In genomic region chr9:133641861-133642595, GRCh38 we compare ENCODE assay signal across 25 cellular contexts. TPM values are rescaled to one million over a fixed set of nuclear protein-coding genes. Genes with fewer than 3 reads are reported as not detected.
"Had no signal": no experiment of that assay in that cellular context is flagged by ENCODE, and none has a peak within 500 bp of the region (broad histone marks: within the 10 kb centered on the region; RNA-seq: fewer than 3 reads in every experiment).

No MANE protein-coding gene starts in this region.

- H3K4me1 ChIP-seq: Peyer's patch had no signal

- H3K27ac ChIP-seq: PC-9, Peyer's patch had no signal

- H3K4me2 ChIP-seq: PC-9, SK-N-SH had no signal

- H3K27me3 ChIP-seq: MG63, Peyer's patch had no signal

- H3K9me3 ChIP-seq: MG63, Peyer's patch, SK-N-SH had no signal

- DNase-seq: Karpas-422; KG1; MG63; NCI-H1092; NCI-H1105 treated with DMSO at 0.1 percent for 48 hours; NCI-H1417 treated with DMSO at 0.1 percent for 48 hours; NCI-H146; NCI-H2029; NCI-H2081 treated with DMSO at 0.1 percent for 48 hours; NCI-H2171; NCI-H226; NCI-H446; NCI-H510A; NCI-H524 treated with DMSO at 0.1 percent for 48 hours; NCI-H69; NCI-H774; NK-92 treated with Interleukin-12 subunit alpha and Interleukin-12 subunit beta, amount 100 ng/mL, for 24 hours; PC-9; Peyer's patch; SHP77; SK-N-SH had no signal

- H3K36me3 ChIP-seq: MG63, Peyer's patch had no signal

- H2AFZ ChIP-seq: PC-9 had no signal

- H3K4me3 ChIP-seq: MG63, PC-9, Peyer's patch had no signal

- H3K9ac ChIP-seq: SK-N-SH had no signal

RNA-seq across cellular contexts. Expression of gene DBH, which starts 5.9 kb away (rescaled TPM):
- total RNA-seq: HT-29, OCI-LY7, PC-9, Peyer's patch, RPMI7951, SK-MEL-5 had no signal

RNA-seq across cellular contexts. Expression of gene FAM163B, which starts 32.8 kb away (rescaled TPM):
- total RNA-seq: HT-29, PC-9, Peyer's patch, SK-MEL-5 had no signal
